Comparison of ENCODE assay signal across 8 cellular contexts in the genomic region with DNA sequence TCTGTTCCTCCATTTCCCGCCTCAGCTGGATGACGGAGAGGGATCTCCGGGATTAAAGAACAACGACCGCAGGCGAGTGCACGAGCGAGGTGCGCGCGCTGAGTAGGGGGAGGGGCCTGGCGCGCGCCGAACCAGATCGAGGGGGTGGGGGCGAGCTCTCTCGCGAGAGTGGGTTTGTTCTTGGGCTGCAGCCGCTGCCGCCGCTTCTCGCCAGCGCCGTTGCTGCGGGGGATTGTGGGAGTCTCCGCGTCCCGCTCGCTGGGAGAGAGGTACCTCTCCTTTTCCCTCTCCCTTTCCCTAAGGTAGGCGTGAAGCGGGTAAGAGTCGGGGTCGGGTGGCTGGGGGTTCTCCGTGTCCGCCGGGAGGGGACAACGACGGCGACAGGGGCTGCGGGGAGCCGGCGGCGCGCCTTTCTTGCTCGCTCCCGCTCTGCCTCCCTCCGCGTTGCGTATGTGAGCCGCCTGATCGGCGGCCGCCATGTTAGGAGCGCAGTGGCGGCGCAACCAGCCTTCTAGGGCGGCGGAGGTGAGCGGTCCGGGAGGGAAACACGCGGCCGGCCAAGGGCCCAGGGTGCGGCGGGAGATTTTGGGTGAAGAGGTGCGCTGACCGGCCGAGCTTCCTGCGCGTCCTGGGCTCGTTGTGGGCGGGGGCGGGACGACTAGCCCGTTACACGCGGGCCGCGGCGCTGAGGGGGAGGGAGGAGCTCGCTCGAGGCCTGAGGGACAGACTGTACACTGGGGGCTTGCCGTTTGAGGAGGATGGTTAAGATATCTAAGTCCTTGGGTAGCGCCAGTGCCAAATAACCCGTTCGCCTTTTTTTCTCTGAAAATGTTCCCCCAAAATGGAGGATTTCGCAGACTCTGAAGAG. TPM values are rescaled to one million over a fixed set of nuclear protein-coding genes. Genes with fewer than 3 reads are reported as not detected.
DNase-seq lines count a peak whose midpoint lies in the region; ATAC-seq and TF ChIP-seq lines count a peak whose summit lies in the region.

Gene MATR3 (plus strand): TSS at position 237 of the 868 bp plus-strand sequence. CDS start 13,676 bp downstream, outside the sequence.

- H3K27me3 Mint-ChIP-seq in dendritic cell treated with granulocyte-macrophage colony-stimulating factor and Interleukin-4, amounts not matched to agents 40 ng/mL and 50 ng/mL, for 4 days: no peaks in the 10 kb centered on the region

- DNase-seq in NCI-H748 treated with DMSO at 0.1 percent for 48 hours (lab: John Stamatoyannopoulos, UW): peak; percentile 91
- peak; percentile 83 to 90 for DNase-seq in activated CD4-positive, alpha-beta T cell treated with anti-CD3 and anti-CD28 coated beads, Interleukin-2, amount 50 U/mL, for 24 hours (ENCODE audit: low read depth in 1 of 2, low spot score in 1 of 2)
- peak; percentile 96 to 98 for DNase-seq in left lung
- peak; percentile 91 for DNase-seq in stimulated activated CD4-positive, alpha-beta T cell treated with anti-CD3 and anti-CD28 coated beads, Interleukin-2, amount 100 ng/mL, for 48 hours

- peaks cover 23% of the 10 kb centered on the region for H3K36me3 ChIP-seq in BLaER1
- H3K36me3 ChIP-seq in left lung: no peaks in the 10 kb centered on the region

- H3K36me3 Mint-ChIP-seq in dendritic cell treated with granulocyte-macrophage colony-stimulating factor and Interleukin-4, amounts not matched to agents 40 ng/mL and 50 ng/mL, for 4 days (ENCODE audit: low read depth): peaks cover 22% of the 10 kb centered on the region

- peaks cover 45% of the 10 kb centered on the region for H4K20me1 ChIP-seq in BLaER1

- peak; percentile 73 for ATAC-seq in GM19351 (IDR thresholded peaks at IDR 0.05; ENCODE audit: unreplicated experiment)
- peak; percentile 60 for ATAC-seq in HG03521 (IDR thresholded peaks at IDR 0.05; ENCODE audit: unreplicated experiment)
- ATAC-seq in left lung: peak; percentile 94

- H3K9me3 Mint-ChIP-seq in dendritic cell treated with granulocyte-macrophage colony-stimulating factor and Interleukin-4, amounts not matched to agents 40 ng/mL and 50 ng/mL, for 4 days: no peaks in the 10 kb centered on the region

- H3K27ac Mint-ChIP-seq in dendritic cell treated with granulocyte-macrophage colony-stimulating factor and Interleukin-4, amounts not matched to agents 40 ng/mL and 50 ng/mL, for 4 days: peak within 1 kb of the TSS; percentile 97

- peak within 1 kb of the TSS; percentile 84 for H3K4me2 ChIP-seq in BLaER1

- TF ChIP-seq CTCF in left lung (IDR thresholded peaks at IDR 0.05): no peak

- intact Hi-C loops in dendritic cell treated with granulocyte-macrophage colony-stimulating factor and Interleukin-4, amounts not matched to agents 40 ng/mL and 50 ng/mL, for 4 days (cut with micrococcal nuclease): loop anchor here (2.0 to 10.0 kb wide), 2 partner anchors 47 to 111 kb away; partner anchors contain the start of genes PAIP2 and SPATA24
- intact Hi-C loops in left lung (cut with DNase I): no loop called here

- H3K4me3 Mint-ChIP-seq in dendritic cell treated with granulocyte-macrophage colony-stimulating factor and Interleukin-4, amounts not matched to agents 40 ng/mL and 50 ng/mL, for 4 days: peak within 1 kb of the TSS; percentile 93

- H3K27ac ChIP-seq in BLaER1 (peak within 1 kb of the TSS; percentile 100), left lung (peak within 1 kb of the TSS; percentile 98 to 100)

- peak within 1 kb of the TSS; percentile 100 for H3K9ac ChIP-seq in BLaER1

- H3K4me3 ChIP-seq in BLaER1: peak within 1 kb of the TSS; percentile 90
- H3K4me3 ChIP-seq in left lung: peak within 1 kb of the TSS; percentile 78 to 84

- H3K9me3 ChIP-seq in BLaER1: no peaks in the 10 kb centered on the region
- no peaks in the 10 kb centered on the region for H3K9me3 ChIP-seq in left lung

- H3K4me1 ChIP-seq in BLaER1 (peaks cover 40% of the 10 kb centered on the region), left lung (peaks cover 31 to 39% of the 10 kb centered on the region in 2 donors)

- H3K4me1 Mint-ChIP-seq in dendritic cell treated with granulocyte-macrophage colony-stimulating factor and Interleukin-4, amounts not matched to agents 40 ng/mL and 50 ng/mL, for 4 days (ENCODE audit: low read depth): peaks cover 39% of the 10 kb centered on the region

- H3K27me3 ChIP-seq in BLaER1 (no peaks in the 10 kb centered on the region), left lung (no peaks in the 10 kb centered on the region)

RNA-seq across cellular contexts. Expression of gene MATR3, which starts in this region (rescaled TPM):
- 100 to 1,000 TPM; 171 to 177 TPM for total RNA-seq in left lung

Comparison
In these comparisons a context has a peak if more than half of its experiments do, and no peak if none do; other contexts are left out.
1. Peak in every context shown above with its lines: DNase-seq, ATAC-seq, H3K4me3 ChIP-seq and H3K27ac ChIP-seq.